In genomic region chr3:101862453-101863165, GRCh38 we compare ENCODE assay signal across 14 cellular contexts. TPM values are rescaled to one million over a fixed set of nuclear protein-coding genes. Genes with fewer than 3 reads are reported as not detected.
DNase-seq lines count a peak whose midpoint lies in the region; ATAC-seq, FAIRE-seq and TF ChIP-seq lines count a peak whose summit lies in the region.
"Had no signal": no experiment of that assay in that cellular context is flagged by ENCODE, and none has a peak within 500 bp of the region (broad histone marks: within the 10 kb centered on the region; RNA-seq: fewer than 3 reads in every experiment).

No MANE protein-coding gene starts in this region.

- no peak overlapping the region for H3K4me3 ChIP-seq in HepG2 (replicated peaks in 1 of 3; ENCODE audit: insufficient read depth in 1 of 3, low read depth in 2 of 3, low read length in 3 of 3)
- H3K4me3 ChIP-seq: prostate gland had no signal

- POLR2A ChIA-PET in HepG2 (lab: Yijun Ruan, JAX): interaction anchor here (2.0 to 2.8 kb wide), 3 partner anchors 8 to 14 kb away, joined by 11 to 18 read pairs (median 15); partner anchors contain the start of gene NFKBIZ

- TF ChIP-seq RAD21 in HepG2 (CRISPR knock-in tag; IDR thresholded peaks at IDR 0.05): no peak

- 94% methylated on average over 3 of the region's 3 CpGs for WGBS in HepG2 (ENCODE audit: low lambda C conversion rate)

- H3K36me3 Mint-ChIP-seq in T-helper 17 cell (ENCODE audit: low read depth) (peaks cover 9% of the 10 kb centered on the region), type B pancreatic cell (peaks cover 33% of the 10 kb centered on the region)

- peaks cover 17% of the 10 kb centered on the region for H4K20me1 ChIP-seq in HepG2 (ENCODE audit: insufficient read depth, low read length)

- peak; percentile 33 for ATAC-seq in left ventricle myocardium superior
- no peak for ATAC-seq in Right ventricle myocardium inferior
- ATAC-seq in T-helper 17 cell: peak; percentile 32
- ATAC-seq in HepG2: peak; percentile 26
- ATAC-seq in HG03039 (IDR thresholded peaks at IDR 0.05; ENCODE audit: unreplicated experiment): no peak
- ATAC-seq in HG03175 (IDR thresholded peaks at IDR 0.05; ENCODE audit: unreplicated experiment): no peak

- no peaks in the 10 kb centered on the region for H3K79me2 ChIP-seq in HepG2 (ENCODE audit: insufficient read depth, low read length)

- TF ChIP-seq CTCF in HepG2 (CRISPR knock-in tag; IDR thresholded peaks at IDR 0.05) (no peak), type B pancreatic cell (conservative IDR thresholded peaks at IDR 0.05) (no peak)

- no peak for FAIRE-seq in HepG2 (lab: Jason Lieb, UNC)

- TF ChIP-seq EP300 in HepG2 (IDR thresholded peaks at IDR 0.05; ENCODE audit: low read depth in 2 of 2, low read length in 2 of 2): no peak
- no peak for TF ChIP-seq EP300 in HepG2 (CRISPR knock-in tag; IDR thresholded peaks at IDR 0.05; ENCODE audit: borderline replicate concordance)

- H3K4me1 Mint-ChIP-seq in T-helper 17 cell (peaks cover 24% of the 10 kb centered on the region), type B pancreatic cell (ENCODE audit: unreplicated experiment) (peaks cover 14% of the 10 kb centered on the region)

- DNase-seq in left ventricle myocardium superior (no peak), Right ventricle myocardium inferior (ENCODE audit: missing footprints) (no peak), T-helper 17 cell (no peak), HepG2 (ENCODE audit: low spot score) (no peak), type B pancreatic cell (ENCODE audit: extremely low spot score, unreplicated experiment) (no peak), NK-92 (lab: John Stamatoyannopoulos, UW; ENCODE audit: unreplicated experiment) (no peak)
- DNase-seq: activated CD4-positive, alpha-beta memory T cell treated with anti-CD3 and anti-CD28 coated beads, Interleukin-2, amount 10 ng/mL, durations not matched to agents 7 days and 5 days; caudate nucleus; NCI-H187 treated with DMSO at 0.1 percent for 48 hours; NK-92 treated with Interleukin-12 subunit alpha and Interleukin-12 subunit beta, amount 100 ng/mL, for 24 hours had no signal

- in situ Hi-C loops in HepG2 (cut with HindIII; ENCODE audit: extremely low pct_ligation_motif_present, low pct_unique_long_range_greater_than_20kb): no loop called here

- H3K9me3 ChIP-seq in T-helper 17 cell (ENCODE audit: control insufficient read depth, low read length, poor library complexity, severe bottlenecking) (no peaks in the 10 kb centered on the region), HepG2 (ENCODE audit: low read length) (no peaks in the 10 kb centered on the region)
- H3K9me3 ChIP-seq: prostate gland had no signal

- TF ChIP-seq POLR2A in HepG2 (IDR thresholded peaks at IDR 0.05; ENCODE audit: insufficient read depth in 1 of 2, low read depth in 2 of 2, low read length in 2 of 2): no peak

- no peak overlapping the region for H3K27ac ChIP-seq in HepG2 (ENCODE audit: extremely low read length, insufficient read depth, low read length)
- H3K27ac ChIP-seq: prostate gland had no signal

- H3K4me3 Mint-ChIP-seq in T-helper 17 cell (peak overlapping the region; percentile 55), type B pancreatic cell (no peak overlapping the region)
- H3K4me3 Mint-ChIP-seq: activated CD4-positive, alpha-beta memory T cell treated with anti-CD3 and anti-CD28 coated beads, Interleukin-2, amount 10 ng/mL, durations not matched to agents 7 days and 5 days; T-helper 1 cell treated with Interleukin-12 subunit alpha and Interleukin-12 subunit beta and Interleukin-4 antibody, amounts not matched to agents 30 μg/mL and 1 μg/mL, for 36 hours had no signal

- peaks cover 6 to 25% of the 10 kb centered on the region in 2 experiments; a peak in 4 of 5 replicates for H3K36me3 ChIP-seq in HepG2 (replicated peaks in 1 of 2; ENCODE audit: control insufficient read depth in 1 of 2, insufficient read depth in 2 of 2, low read length in 2 of 2)

- intact Hi-C loops in left ventricle myocardium superior (cut with micrococcal nuclease): no loop called here
- intact Hi-C loops in Right ventricle myocardium inferior (cut with DNase I): no loop called here
- intact Hi-C loops in HepG2 (cut with micrococcal nuclease; ENCODE audit: unreplicated experiment): no loop called here

- H2AFZ ChIP-seq in HepG2 (ENCODE audit: low read length): no peak overlapping the region

- H3K4me1 ChIP-seq in HepG2 (ENCODE audit: insufficient read depth, low read length): peaks cover 17% of the 10 kb centered on the region
- H3K4me1 ChIP-seq: prostate gland had no signal

- H3K27ac Mint-ChIP-seq in T-helper 17 cell: peak overlapping the region; percentile 85
- H3K27ac Mint-ChIP-seq in type B pancreatic cell: peak overlapping the region; percentile 24

- H3K27me3 Mint-ChIP-seq in T-helper 17 cell: no peaks in the 10 kb centered on the region
- no peaks in the 10 kb centered on the region for H3K27me3 Mint-ChIP-seq in type B pancreatic cell
- H3K27me3 Mint-ChIP-seq: activated CD4-positive, alpha-beta memory T cell treated with anti-CD3 and anti-CD28 coated beads, Interleukin-2, amount 10 ng/mL, durations not matched to agents 7 days and 5 days had no signal

- no peak overlapping the region for H3K4me2 ChIP-seq in HepG2 (ENCODE audit: low read depth, low read length)

- CTCF ChIA-PET in HepG2 (lab: Yijun Ruan, JAX; ENCODE audit: low intra/inter-chr PET ratio, low total read pairs): no interaction called here

- H3K9ac ChIP-seq in HepG2 (ENCODE audit: insufficient read depth, low read depth, low read length): no peak overlapping the region

- H3K9me3 Mint-ChIP-seq in type B pancreatic cell: no peaks in the 10 kb centered on the region
- H3K9me3 Mint-ChIP-seq: activated CD4-positive, alpha-beta memory T cell treated with anti-CD3 and anti-CD28 coated beads, Interleukin-2, amount 10 ng/mL, durations not matched to agents 7 days and 5 days; T-helper 1 cell treated with Interleukin-12 subunit alpha and Interleukin-12 subunit beta and Interleukin-4 antibody, amounts not matched to agents 30 μg/mL and 1 μg/mL, for 36 hours had no signal

- H3K27me3 ChIP-seq in HepG2 (ENCODE audit: control insufficient read depth in 1 of 2, insufficient read depth in 2 of 2, low read length in 2 of 2): no peaks in the 10 kb centered on the region

- no TSS peak for BruUV-seq in HepG2 (replicated peaks; lab: Mats Ljungman, UMichigan)

TF ChIP-seq in HepG2, 621 proteins besides CTCF, POLR2A, EP300 and RAD21 (continues in another document):
- peak; percentile 63 for TF ChIP-seq RBFOX2 (IDR thresholded peaks at IDR 0.05; ENCODE audit: low read depth, low read length)
- TF ChIP-seq ZNF234 (CRISPR knock-in tag; conservative IDR thresholded peaks at IDR 0.05): no peak
- TF ChIP-seq HMG20B (CRISPR knock-in tag; conservative IDR thresholded peaks at IDR 0.05): no peak
- TF ChIP-seq ZNF784 (CRISPR knock-in tag; IDR thresholded peaks at IDR 0.05; ENCODE audit: borderline replicate concordance): no peak
- TF ChIP-seq ZNF20 (CRISPR knock-in tag; IDR thresholded peaks at IDR 0.05): no peak
- no peak for TF ChIP-seq CBFB (CRISPR knock-in tag; IDR thresholded peaks at IDR 0.05)
- no peak for TF ChIP-seq ZNF232 (CRISPR knock-in tag; IDR thresholded peaks at IDR 0.05; ENCODE audit: borderline replicate concordance)
- TF ChIP-seq POLR2G (IDR thresholded peaks at IDR 0.05; ENCODE audit: low read depth, low read length): peak; percentile 5; the same call in 1 of the 2 replicates

RNA-seq across cellular contexts. Expression of gene NFKBIZ, which starts 13.3 kb away (rescaled TPM):
- 15.9 TPM for total RNA-seq in left ventricle myocardium superior
- 14.8 TPM for total RNA-seq in Right ventricle myocardium inferior
- 100 to 1,000 TPM; 682 to 814 TPM for total RNA-seq in T-helper 17 cell
- total RNA-seq in HepG2 (2016; rRNA removed; fragmentation: Illumina TruSeq; extraction: Trizol): 5.5 and 25.9 TPM in 2 replicates
- total RNA-seq in HepG2 (2016; cell fraction: cytosol; rRNA removed; fragmentation: Illumina TruSeq; extraction: Trizol; ENCODE audit: low read depth): 2.7 and 3.1 TPM in 2 replicates
- total RNA-seq in HepG2 (2016; cell fraction: insoluble cytoplasmic fraction; rRNA removed; fragmentation: Illumina TruSeq; extraction: Trizol): 5.7 and 27.3 TPM in 2 replicates
- total RNA-seq in HepG2 (2016; cell fraction: membrane; rRNA removed; fragmentation: Illumina TruSeq; extraction: Trizol): 4.4 and 4.9 TPM in 2 replicates
- 68.6 TPM in 2 replicates for total RNA-seq in HepG2 (2016; cell fraction: nucleus; rRNA removed; fragmentation: Illumina TruSeq; extraction: Trizol)
- 60.6 and 64.4 TPM in 2 replicates for polyA plus RNA-seq in HepG2 (2011; rRNA removed)
- 15.1 and 18.0 TPM in 2 replicates for polyA plus RNA-seq in HepG2 (2011; cell fraction: cytosol; rRNA removed)
- 119 and 131 TPM in 2 replicates for polyA plus RNA-seq in HepG2 (2011; cell fraction: nucleus; rRNA removed)
- polyA plus RNA-seq in HepG2 (2012): 6.7 and 12.3 TPM in 2 replicates
- 1.2 and 1.6 TPM in 2 replicates for polyA plus RNA-seq in HepG2 (2016; cell fraction: cytosol; fragmentation: Illumina TruSeq; extraction: Trizol; ENCODE audit: low read depth)
- 3.7 and 4.3 TPM in 2 replicates for polyA plus RNA-seq in HepG2 (2016; cell fraction: insoluble cytoplasmic fraction; fragmentation: Illumina TruSeq; extraction: Trizol; ENCODE audit: low read depth)
- polyA plus RNA-seq in HepG2 (2016; cell fraction: membrane; fragmentation: Illumina TruSeq; extraction: Trizol; ENCODE audit: low read depth): 1.9 and 2.3 TPM in 2 replicates
- 93.3 and 117 TPM in 2 replicates for polyA plus RNA-seq in HepG2 (2016; cell fraction: nucleus; fragmentation: Illumina TruSeq; extraction: Trizol; ENCODE audit: insufficient read depth, low read depth)
- 12.8 and 49.4 TPM in 2 replicates for polyA minus RNA-seq in HepG2 (2011; rRNA and poly(A)+ RNA removed; ENCODE audit: low replicate concordance)
- polyA minus RNA-seq in HepG2 (2011; cell fraction: cytosol; rRNA and poly(A)+ RNA removed): 11.4 and 16.5 TPM in 2 replicates
- polyA minus RNA-seq in HepG2 (2011; cell fraction: nucleus; rRNA and poly(A)+ RNA removed): 170 and 306 TPM in 2 replicates
- total RNA-seq in type B pancreatic cell (ENCODE audit: low replicate concordance): 54.1 and 87.6 TPM in 2 replicates

Comparison
In these comparisons a context has a peak if more than half of its experiments do, and no peak if none do; other contexts are left out.
1. ATAC-seq: peak in left ventricle myocardium superior (single experiment), T-helper 17 cell (single experiment) and HepG2 (single experiment); none in Right ventricle myocardium inferior (single experiment), HG03039 (single experiment) and HG03175 (single experiment).